Comparison of ENCODE assay signal across 8 cellular contexts in genomic region chr11:118883368-118884071, GRCh38. TPM values are rescaled to one million over a fixed set of nuclear protein-coding genes. Genes with fewer than 3 reads are reported as not detected.
DNase-seq lines count a peak whose midpoint lies in the region; ATAC-seq lines count a peak whose summit lies in the region.

CXCR5 (plus strand) TSS chr11:118883892; CDS start chr11:118883942, 50 bp downstream.

- no peaks in the 10 kb centered on the region for H3K36me3 ChIP-seq in SJCRH30

- peak; percentile 66 for DNase-seq in activated T-cell treated with anti-CD3 and anti-CD28 coated beads, Interleukin-2, amount 50 U/mL, for 24 hours
- DNase-seq in activated T-cell treated with anti-CD3 and anti-CD28 coated beads for 4 hours: no peak
- peak; percentile 59 to 71 for DNase-seq in activated T-cell treated with anti-CD3 and anti-CD28 coated beads, Interleukin-2, amount 50 U/mL, for 48 hours
- peak; percentile 47 to 57 for DNase-seq in stimulated activated CD4-positive, alpha-beta T cell treated with anti-CD3 and anti-CD28 coated beads, Interleukin-15, amount 100 ng/mL, for 48 hours (ENCODE audit: low read depth in 2 of 2)
- DNase-seq in H4 (ENCODE audit: low spot score): no peak
- no peak for DNase-seq in Right ventricle myocardium superior
- no peak for DNase-seq in SJCRH30

- H3K4me3 ChIP-seq in SJCRH30: no peak within 1 kb of the TSS

- H3K9me3 Mint-ChIP-seq in activated T-cell treated with anti-CD3 and anti-CD28 coated beads, Interleukin-2, amount 50 U/mL, for 24 hours: no peaks in the 10 kb centered on the region

- H3K27ac Mint-ChIP-seq in activated T-cell treated with anti-CD3 and anti-CD28 coated beads, Interleukin-2, amount 50 U/mL, for 24 hours: peak within 1 kb of the TSS; percentile 93

- ATAC-seq in HG03280 (IDR thresholded peaks at IDR 0.05; ENCODE audit: unreplicated experiment): peak; percentile 71
- ATAC-seq in Right ventricle myocardium superior (ENCODE audit: poor library complexity): no peak

- no peaks in the 10 kb centered on the region for H3K9me3 ChIP-seq in SJCRH30 (replicated peaks)

- peaks cover 45% of the 10 kb centered on the region for H3K36me3 Mint-ChIP-seq in activated T-cell treated with anti-CD3 and anti-CD28 coated beads, Interleukin-2, amount 50 U/mL, for 24 hours (ENCODE audit: low read depth)

- H3K27me3 Mint-ChIP-seq in activated T-cell treated with anti-CD3 and anti-CD28 coated beads, Interleukin-2, amount 50 U/mL, for 24 hours: no peaks in the 10 kb centered on the region

- H3K4me1 ChIP-seq in SJCRH30: no peaks in the 10 kb centered on the region

- H3K27me3 ChIP-seq in SJCRH30: no peaks in the 10 kb centered on the region; the same call in 1 of the 2 replicates

- no peak within 1 kb of the TSS for H3K27ac ChIP-seq in SJCRH30

- H3K4me3 Mint-ChIP-seq in activated T-cell treated with anti-CD3 and anti-CD28 coated beads, Interleukin-2, amount 50 U/mL, for 24 hours: peak within 1 kb of the TSS; percentile 80

- peaks cover 91% of the 10 kb centered on the region for H3K4me1 Mint-ChIP-seq in activated T-cell treated with anti-CD3 and anti-CD28 coated beads, Interleukin-2, amount 50 U/mL, for 24 hours (ENCODE audit: low read depth)

- intact Hi-C loops in Right ventricle myocardium superior (cut with DNase I): no loop called here

RNA-seq across cellular contexts. Expression of gene CXCR5, which starts in this region (rescaled TPM):
- not detected in 2 replicates for total RNA-seq in H4 (2014; rRNA removed; shearing (Covaris generic))
- not detected for total RNA-seq in Right ventricle myocardium superior
- not detected in 2 replicates for total RNA-seq in SJCRH30 (2014; rRNA removed; shearing (Covaris generic))

Comparison
In these comparisons a context has a peak if more than half of its experiments do, and no peak if none do; other contexts are left out.
1. DNase-seq: peak in activated T-cell treated with anti-CD3 and anti-CD28 coated beads, Interleukin-2, amount 50 U/mL, for 24 hours (single experiment), activated T-cell treated with anti-CD3 and anti-CD28 coated beads, Interleukin-2, amount 50 U/mL, for 48 hours (2 of 2) and stimulated activated CD4-positive, alpha-beta T cell treated with anti-CD3 and anti-CD28 coated beads, Interleukin-15, amount 100 ng/mL, for 48 hours (2 of 2); none in activated T-cell treated with anti-CD3 and anti-CD28 coated beads for 4 hours (single experiment), H4 (single experiment), Right ventricle myocardium superior (single experiment) and SJCRH30 (0 of 2).